In the genomic region with DNA sequence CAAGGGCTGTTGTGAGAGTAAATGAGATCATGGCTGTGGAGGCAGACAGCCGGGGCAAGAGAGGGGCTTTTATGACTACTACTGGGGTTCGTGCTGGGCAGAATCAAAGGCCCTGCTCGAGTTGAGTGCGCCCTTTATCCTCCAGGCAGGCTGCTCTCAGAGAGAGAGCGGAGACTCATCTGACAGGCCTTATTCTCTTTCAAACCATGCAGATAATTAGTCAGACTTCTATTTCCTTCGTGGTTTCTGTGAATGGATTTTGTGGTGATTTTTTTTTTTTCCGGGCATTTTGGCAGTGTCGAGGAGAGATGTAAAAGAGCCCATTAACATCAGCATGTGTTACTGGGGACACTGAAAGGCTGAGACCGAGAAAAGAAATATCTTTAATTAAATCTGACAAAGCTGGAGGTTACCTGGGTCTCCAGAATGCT, we compare ENCODE assay signal across 18 cellular contexts.
A peak's percentile ranks its signal among the peaks of the same experiment; 100 is the strongest.
DNase-seq lines count a peak whose midpoint lies in the region; ATAC-seq, FAIRE-seq and TF ChIP-seq lines count a peak whose summit lies in the region.
"Had no signal": no experiment of that assay in that cellular context is flagged by ENCODE, and none has a peak within 500 bp of the region (broad histone marks: within the 10 kb centered on the region; RNA-seq: fewer than 3 reads in every experiment).

No MANE protein-coding gene starts in this region.

- ATAC-seq in mucosa of descending colon, result no peak
- ATAC-seq: body of pancreas; stimulated activated naive B cell treated with anti-CD40 and anti-IgM and Interleukin-4, amounts not matched to agents 10 μg/mL and 1 μg/mL and 100 μg/mL, for 72 hours had no signal

- H3K27ac Mint-ChIP-seq in neural crest cell (ENCODE audit: unreplicated experiment), result peak overlapping the region; percentile 24
- H3K27ac Mint-ChIP-seq: stimulated activated naive B cell treated with anti-CD40 and anti-IgM and Interleukin-4, amounts not matched to agents 10 μg/mL and 1 μg/mL and 100 μg/mL, for 72 hours had no signal

- TF ChIP-seq CTCF in astrocyte of the spinal cord (IDR thresholded peaks at IDR 0.05; ENCODE audit: low read depth, low read length) (no peak), neural crest cell (conservative IDR thresholded peaks at IDR 0.05) (no peak), mucosa of descending colon (IDR thresholded peaks at IDR 0.05) (no peak)

- no peak overlapping the region for H3K27ac ChIP-seq in BLaER1 treated with 17β-estradiol and CSF1 and Interleukin-3, amounts not matched to agents 10 nM and 100 nM
- H3K27ac ChIP-seq: body of pancreas, HL-60, neutrophil, SJSA1, skin epidermis had no signal

- H3K27me3 Mint-ChIP-seq in neural crest cell (ENCODE audit: low read depth), result no peaks in the 10 kb centered on the region

- FAIRE-seq in HTR-8/SVneo (lab: Jason Lieb, UNC), result no peak

- H3K36me3 ChIP-seq in BLaER1 treated with 17β-estradiol and CSF1 and Interleukin-3, amounts not matched to agents 10 nM and 100 nM, result no peaks in the 10 kb centered on the region
- H3K36me3 ChIP-seq in mucosa of descending colon (ENCODE audit: low read depth), result no peaks in the 10 kb centered on the region
- H3K36me3 ChIP-seq: neutrophil, SJSA1 had no signal

- H3K4me1 ChIP-seq in BLaER1 treated with 17β-estradiol and CSF1 and Interleukin-3, amounts not matched to agents 10 nM and 100 nM, result peaks cover 5 to 18% (median 12%) of the 10 kb centered on the region in 10 experiments; a peak in 17 of 20 replicates
- H3K4me1 ChIP-seq in mucosa of descending colon (ENCODE audit: low read depth), result no peaks in the 10 kb centered on the region
- H3K4me1 ChIP-seq: body of pancreas, SJSA1 had no signal

- no peaks in the 10 kb centered on the region for H3K9me3 ChIP-seq in BLaER1 treated with 17β-estradiol and CSF1 and Interleukin-3, amounts not matched to agents 10 nM and 100 nM (replicated peaks in 1 of 11)
- H3K9me3 ChIP-seq in mucosa of descending colon, result no peaks in the 10 kb centered on the region
- H3K9me3 ChIP-seq: body of pancreas, neutrophil, SJSA1 had no signal

- peak overlapping the region in 3 of 11 experiments; percentile 2 to 55 (median 24); a peak in 3 of 22 replicates for H3K9ac ChIP-seq in BLaER1 treated with 17β-estradiol and CSF1 and Interleukin-3, amounts not matched to agents 10 nM and 100 nM

- no peaks in the 10 kb centered on the region; a peak in 1 of 22 replicates for H4K20me1 ChIP-seq in BLaER1 treated with 17β-estradiol and CSF1 and Interleukin-3, amounts not matched to agents 10 nM and 100 nM

- H3K36me3 Mint-ChIP-seq in neural crest cell (ENCODE audit: low read depth), result no peaks in the 10 kb centered on the region
- H3K36me3 Mint-ChIP-seq: stimulated activated naive B cell treated with anti-CD40 and anti-IgM and Interleukin-4, amounts not matched to agents 10 μg/mL and 1 μg/mL and 100 μg/mL, for 72 hours had no signal

- no peak overlapping the region for H3K4me3 Mint-ChIP-seq in neural crest cell
- H3K4me3 Mint-ChIP-seq: stimulated activated naive B cell treated with anti-CD40 and anti-IgM and Interleukin-4, amounts not matched to agents 10 μg/mL and 1 μg/mL and 100 μg/mL, for 72 hours had no signal

- in situ Hi-C loops in astrocyte of the spinal cord (cut with HindIII; ENCODE audit: low sequenced_read_pairs), result no loop called here

- peak overlapping the region in 9 of 11 experiments; percentile 12 to 63 (median 48); a peak in 15 of 22 replicates for H3K4me2 ChIP-seq in BLaER1 treated with 17β-estradiol and CSF1 and Interleukin-3, amounts not matched to agents 10 nM and 100 nM

- H3K27me3 ChIP-seq in BLaER1 treated with 17β-estradiol and CSF1 and Interleukin-3, amounts not matched to agents 10 nM and 100 nM, result no peaks in the 10 kb centered on the region
- H3K27me3 ChIP-seq: body of pancreas, dorsolateral prefrontal cortex, neutrophil, SJSA1 had no signal

- intact Hi-C loops in mucosa of descending colon (cut with DNase I, micrococcal nuclease), result no loop called here
- intact Hi-C loops in posterior vena cava (cut with DNase I), result no loop called here

- peaks cover 15% of the 10 kb centered on the region for H3K4me1 Mint-ChIP-seq in neural crest cell
- H3K4me1 Mint-ChIP-seq: stimulated activated naive B cell treated with anti-CD40 and anti-IgM and Interleukin-4, amounts not matched to agents 10 μg/mL and 1 μg/mL and 100 μg/mL, for 72 hours had no signal

- DNase-seq in LHCN-M2 (ENCODE audit: low read depth) (peak; percentile 19), astrocyte of the spinal cord (ENCODE audit: low read depth, low spot score) (peak; percentile 53), neural crest cell (ENCODE audit: low read depth, low spot score) (no peak), mucosa of descending colon (no peak), H4 (ENCODE audit: low spot score) (no peak), HTR-8/SVneo (ENCODE audit: insufficient read length, low spot score) (no peak), posterior vena cava (ENCODE audit: low spot score) (no peak)
- DNase-seq: activated CD8-positive, alpha-beta memory T cell treated with anti-CD3 and anti-CD28 coated beads for 24 hours; body of pancreas; MM.1S; NCI-H226; stimulated activated naive B cell treated with anti-CD40 and anti-IgM and Interleukin-4, amounts not matched to agents 10 μg/mL and 1 μg/mL and 100 μg/mL, for 72 hours had no signal

- H3K9me3 Mint-ChIP-seq in neural crest cell, result no peaks in the 10 kb centered on the region

- no peak overlapping the region for H3K4me3 ChIP-seq in BLaER1 treated with 17β-estradiol and CSF1 and Interleukin-3, amounts not matched to agents 10 nM and 100 nM
- H3K4me3 ChIP-seq in astrocyte of the spinal cord (ENCODE audit: low read depth, low read length), result no peak overlapping the region
- H3K4me3 ChIP-seq in mucosa of descending colon, result no peak overlapping the region
- H3K4me3 ChIP-seq: body of pancreas, SJSA1, skin epidermis had no signal

Comparison
In these comparisons a context has a peak if more than half of its experiments do, and no peak if none do; other contexts are left out.
1. DNase-seq: peak in LHCN-M2 (single experiment) and astrocyte of the spinal cord (single experiment); none in neural crest cell (single experiment), mucosa of descending colon (0 of 3), H4 (single experiment), HTR-8/SVneo (single experiment) and posterior vena cava (single experiment).